Comparison of ENCODE assay signal across 30 cellular contexts in the genomic region with DNA sequence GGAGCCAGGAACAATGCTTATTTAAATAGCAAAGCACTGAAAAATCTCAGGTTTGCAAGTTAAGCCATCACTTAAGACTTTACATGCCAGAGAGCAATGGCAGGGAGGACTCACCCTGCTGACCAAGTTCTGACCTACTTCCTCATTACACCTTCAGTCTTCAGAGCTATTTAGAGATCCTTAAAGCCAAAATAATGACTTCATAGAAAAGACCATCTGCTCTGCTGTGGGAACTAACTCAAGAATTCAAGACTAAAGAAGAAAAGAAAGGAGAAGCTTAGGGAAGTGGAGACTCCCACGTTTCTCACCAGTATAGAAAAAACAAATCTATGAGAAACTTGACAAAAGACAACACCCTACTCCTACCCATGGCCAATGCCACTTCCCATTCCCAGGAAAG. TPM values are rescaled to one million over a fixed set of nuclear protein-coding genes. Genes with fewer than 3 reads are reported as not detected.
DNase-seq lines count a peak whose midpoint lies in the region; ATAC-seq, FAIRE-seq and TF ChIP-seq lines count a peak whose summit lies in the region.
"Had no signal": no experiment of that assay in that cellular context is flagged by ENCODE, and none has a peak within 500 bp of the region (broad histone marks: within the 10 kb centered on the region; RNA-seq: fewer than 3 reads in every experiment).

No MANE protein-coding gene starts in this region.

- peaks cover 51 to 74% of the 10 kb centered on the region in 2 donors for H3K36me3 Mint-ChIP-seq in CD4-positive, alpha-beta memory T cell

- H3K9me3 Mint-ChIP-seq in CD4-positive, alpha-beta memory T cell = no peaks in the 10 kb centered on the region
- H3K9me3 Mint-ChIP-seq: activated T-cell treated with anti-CD3 and anti-CD28 coated beads, Interleukin-2, amount 50 U/mL, for 4 hours; central memory CD8-positive, alpha-beta T cell; dendritic cell treated with granulocyte-macrophage colony-stimulating factor and Interleukin-4, amounts not matched to agents 40 ng/mL and 50 ng/mL, for 4 days; naive thymus-derived CD4-positive, alpha-beta T cell had no signal

- POLR2A ChIA-PET in CD4-positive, alpha-beta memory T cell (lab: Charles Lee; ENCODE audit: partially characterized antibody) = no interaction called here

- peak overlapping the region in 4 of 7 donors; percentile 7 to 73 (median 26) for H3K27ac Mint-ChIP-seq in CD4-positive, alpha-beta memory T cell
- H3K27ac Mint-ChIP-seq: dendritic cell treated with granulocyte-macrophage colony-stimulating factor and Interleukin-4, amounts not matched to agents 40 ng/mL and 50 ng/mL, for 4 days had no signal

- no peak for TF ChIP-seq EP300 in tibial nerve (IDR thresholded peaks at IDR 0.05)

- WGBS in tibial nerve, 2 donors = 79 to 85% methylated on average over 1 of the region's 1 CpG

- H3K4me3 ChIP-seq in CD4-positive, alpha-beta memory T cell (ENCODE audit: low read length in 2 of 2) = no peak overlapping the region
- no peak overlapping the region for H3K4me3 ChIP-seq in fibroblast of villous mesenchyme (ENCODE audit: low read depth, low read length)
- no peak overlapping the region for H3K4me3 ChIP-seq in tibial nerve
- H3K4me3 ChIP-seq: esophagus muscularis mucosa, heart left ventricle, prostate gland, right lobe of liver, tibial artery had no signal

- peaks cover 0 to 2% (median 0%) of the 10 kb centered on the region in 4 donors for H3K4me1 Mint-ChIP-seq in CD4-positive, alpha-beta memory T cell
- H3K4me1 Mint-ChIP-seq: naive thymus-derived CD4-positive, alpha-beta T cell had no signal

- no peak for ATAC-seq in HG02571 (IDR thresholded peaks at IDR 0.05; ENCODE audit: unreplicated experiment)
- ATAC-seq: activated T-cell treated with anti-CD3 and anti-CD28 coated beads, Interleukin-2, amount 50 U/mL, for 4 hours; foreskin keratinocyte; heart left ventricle; left ventricle myocardium superior; naive thymus-derived CD4-positive, alpha-beta T cell; right lobe of liver had no signal

- H3K4me1 ChIP-seq in CD4-positive, alpha-beta memory T cell (ENCODE audit: insufficient read depth, low read length) = no peaks in the 10 kb centered on the region
- H3K4me1 ChIP-seq in tibial nerve = no peaks in the 10 kb centered on the region
- H3K4me1 ChIP-seq: esophagus muscularis mucosa, foreskin keratinocyte, heart left ventricle, prostate gland, right lobe of liver, tibial artery had no signal

- no peak overlapping the region for H3K4me3 Mint-ChIP-seq in CD4-positive, alpha-beta memory T cell
- H3K4me3 Mint-ChIP-seq: activated T-cell treated with anti-CD3 and anti-CD28 coated beads, Interleukin-2, amount 50 U/mL, for 4 hours; central memory CD8-positive, alpha-beta T cell; dendritic cell treated with granulocyte-macrophage colony-stimulating factor and Interleukin-4, amounts not matched to agents 40 ng/mL and 50 ng/mL, for 4 days; naive thymus-derived CD4-positive, alpha-beta T cell had no signal

- no peak for DNase-seq in CD4-positive, alpha-beta memory T cell
- DNase-seq in GM12891 (ENCODE audit: insufficient read length, low spot score) = no peak
- DNase-seq in MV-4-11 (lab: John Stamatoyannopoulos, UW) = peak; percentile 79
- DNase-seq in fibroblast of villous mesenchyme (ENCODE audit: low read depth) = peak; percentile 8
- no peak for DNase-seq in tibial nerve (ENCODE audit: low spot score in 2 of 2)
- no peak for DNase-seq in EL
- DNase-seq: activated CD4-positive, alpha-beta T cell treated with anti-CD3 and anti-CD28 coated beads for 48 hours; activated naive CD4-positive, alpha-beta T cell treated with Interleukin-2 at 50 U/mL for 16 hours; activated T-cell treated with anti-CD3 and anti-CD28 coated beads, Interleukin-2, amount 50 U/mL, for 4 hours; foreskin keratinocyte; heart left ventricle; Kasumi-1; left ventricle myocardium superior; naive thymus-derived CD4-positive, alpha-beta T cell; NCI-H1048; NCI-H187; NCI-H446 treated with DMSO at 0.1 percent for 48 hours; NCI-H82; right lobe of liver; SIG-M5; stimulated activated CD4-positive, alpha-beta T cell treated with anti-CD3 and anti-CD28 coated beads, Interleukin-2, amount 100 ng/mL, for 48 hours; T-helper 9 cell; tibial artery had no signal

- intact Hi-C loops in CD4-positive, alpha-beta memory T cell (cut with micrococcal nuclease) = no loop called here

- CTCF ChIA-PET in CD4-positive, alpha-beta memory T cell (lab: Charles Lee; ENCODE audit: partially characterized antibody) = interaction anchor here (1.1 to 1.2 kb wide), 2 partner anchors 9 to 42 kb away, joined by 3 read pairs; no protein-coding TSS in a partner anchor

- no peak for TF ChIP-seq POLR2A in GM12891 (IDR thresholded peaks at IDR 0.05; ENCODE audit: low read depth, low read length)
- TF ChIP-seq POLR2A in tibial nerve (IDR thresholded peaks at IDR 0.05) = no peak

- H3K27me3 ChIP-seq in CD4-positive, alpha-beta memory T cell (ENCODE audit: insufficient read depth, low read length) = no peaks in the 10 kb centered on the region
- no peaks in the 10 kb centered on the region for H3K27me3 ChIP-seq in tibial nerve
- H3K27me3 ChIP-seq: esophagus muscularis mucosa, foreskin keratinocyte, heart left ventricle, right lobe of liver, tibial artery had no signal

- H3K9me3 ChIP-seq in CD4-positive, alpha-beta memory T cell (ENCODE audit: control insufficient read depth in 1 of 2, low read length in 2 of 2) = no peaks in the 10 kb centered on the region
- H3K9me3 ChIP-seq in tibial nerve = no peaks in the 10 kb centered on the region
- H3K9me3 ChIP-seq: esophagus muscularis mucosa, heart left ventricle, prostate gland, right lobe of liver, tibial artery had no signal

- FAIRE-seq in GM12891 (lab: Jason Lieb, UNC) = no peak
- FAIRE-seq: keratinocyte had no signal

- peaks cover 59% of the 10 kb centered on the region for H3K36me3 ChIP-seq in CD4-positive, alpha-beta memory T cell (ENCODE audit: insufficient read depth, low read length)
- H3K36me3 ChIP-seq in tibial nerve = peaks cover 2 to 100% (median 16%) of the 10 kb centered on the region in 3 donors

- H3K27me3 Mint-ChIP-seq in CD4-positive, alpha-beta memory T cell = no peaks in the 10 kb centered on the region
- H3K27me3 Mint-ChIP-seq: central memory CD8-positive, alpha-beta T cell; dendritic cell treated with granulocyte-macrophage colony-stimulating factor and Interleukin-4, amounts not matched to agents 40 ng/mL and 50 ng/mL, for 4 days; naive thymus-derived CD4-positive, alpha-beta T cell had no signal

- no peak for TF ChIP-seq CTCF in fibroblast of villous mesenchyme (IDR thresholded peaks at IDR 0.05; ENCODE audit: insufficient read depth, low read depth, low read length)
- no peak for TF ChIP-seq CTCF in tibial nerve (IDR thresholded peaks at IDR 0.05)

- no peak overlapping the region for H3K27ac ChIP-seq in CD4-positive, alpha-beta memory T cell (ENCODE audit: low read depth, low read length)
- H3K27ac ChIP-seq in tibial nerve = no peak overlapping the region
- H3K27ac ChIP-seq: esophagus muscularis mucosa, foreskin keratinocyte, heart left ventricle, prostate gland, right lobe of liver, tibial artery, VCaP had no signal

TF ChIP-seq in GM12891, 5 proteins besides CTCF, POLR2A, EP300 and RAD21:
- TF ChIP-seq POU2F2 (IDR thresholded peaks at IDR 0.05; ENCODE audit: low read depth, low read length) (no peak), SPI1 (IDR thresholded peaks at IDR 0.05; ENCODE audit: low read depth, low read length) (0 out of 2 replicates have a peak, but pooled peaks have one; percentile 22), POLR2AphosphoS5 (IDR thresholded peaks at IDR 0.05; ENCODE audit: low read depth, low read length) (no peak)

RNA-seq across cellular contexts. Expression of a gene that starts 28.6 kb away (rescaled TPM):
- 10 to 100 TPM; 42.2 to 43.4 TPM for total RNA-seq in CD4-positive, alpha-beta memory T cell
- 10 to 100 TPM in 1 of 2 donors, 1 to 10 TPM in 1; 5.2 to 10.7 TPM for polyA plus RNA-seq in CD4-positive, alpha-beta memory T cell
- 18.6 TPM for polyA plus RNA-seq in GM12891 (2012; ENCODE audit: low read depth, missing spikeins)
- total RNA-seq in fibroblast of villous mesenchyme (28.0 and 43.2 TPM in 2 replicates), tibial nerve (10 to 100 TPM; 12.5 to 38.3 (median 32.8) TPM)

RNA-seq across cellular contexts. Expression of a gene that starts 28.8 kb away (rescaled TPM):
- 10 to 100 TPM; 27.1 to 31.9 TPM for total RNA-seq in CD4-positive, alpha-beta memory T cell
- 10 to 100 TPM in 1 of 2 donors, 1 to 10 TPM in 1; 8.2 to 23.2 TPM for polyA plus RNA-seq in CD4-positive, alpha-beta memory T cell
- 11.9 TPM for polyA plus RNA-seq in GM12891 (2012; ENCODE audit: low read depth, missing spikeins)
- total RNA-seq in fibroblast of villous mesenchyme = 20.0 and 40.6 TPM in 2 replicates
- 1 to 10 TPM; 6.0 to 9.2 (median 8.5) TPM for total RNA-seq in tibial nerve

RNA-seq across cellular contexts. Expression of a gene that starts 30.3 kb away (rescaled TPM):
- 10 to 100 TPM; 42.5 to 47.7 TPM for total RNA-seq in CD4-positive, alpha-beta memory T cell
- 10 to 100 TPM; 14.4 to 21.9 TPM for polyA plus RNA-seq in CD4-positive, alpha-beta memory T cell
- polyA plus RNA-seq in GM12891 (2012; ENCODE audit: low read depth, missing spikeins) = 52.9 TPM
- 28.5 and 35.8 TPM in 2 replicates for total RNA-seq in fibroblast of villous mesenchyme
- total RNA-seq in tibial nerve = 10 to 100 TPM; 24.5 to 45.5 (median 29.7) TPM

RNA-seq across cellular contexts. Expression of a gene that starts 30.5 kb away (rescaled TPM):
- total RNA-seq in CD4-positive, alpha-beta memory T cell = 10 to 100 TPM; 74.8 to 82.9 TPM
- polyA plus RNA-seq in CD4-positive, alpha-beta memory T cell = 10 to 100 TPM; 82.2 to 94.7 TPM
- polyA plus RNA-seq in GM12891 (2012; ENCODE audit: low read depth, missing spikeins) = 45.0 TPM
- total RNA-seq in fibroblast of villous mesenchyme = 57.3 and 92.8 TPM in 2 replicates
- total RNA-seq in tibial nerve = 100 to 1,000 TPM in 1 of 4 donors, 10 to 100 TPM in 3; 61.7 to 105 (median 77.9) TPM

RNA-seq across cellular contexts. Expression of a gene that starts 37.1 kb away (rescaled TPM):
- total RNA-seq in CD4-positive, alpha-beta memory T cell = under 1 TPM; 0.55 to 0.67 TPM
- not detected for polyA plus RNA-seq in CD4-positive, alpha-beta memory T cell
- polyA plus RNA-seq in GM12891 (2012; ENCODE audit: low read depth, missing spikeins) = not detected
- under 0.01 TPM in 2 replicates for total RNA-seq in fibroblast of villous mesenchyme
- total RNA-seq in tibial nerve = 1 to 10 TPM in 3 of 4 donors, under 1 TPM in 1; 0.59 to 2.4 (median 1.3) TPM
- polyA plus RNA-seq: naive thymus-derived CD4-positive, alpha-beta T cell had no signal

Comparison
In these comparisons a context has a peak if more than half of its experiments do, and no peak if none do; other contexts are left out.
1. DNase-seq: peak in MV-4-11 (single experiment) and fibroblast of villous mesenchyme (single experiment); none in CD4-positive, alpha-beta memory T cell (0 of 5), GM12891 (single experiment), tibial nerve (0 of 2) and EL (single experiment).